In the genomic region with DNA sequence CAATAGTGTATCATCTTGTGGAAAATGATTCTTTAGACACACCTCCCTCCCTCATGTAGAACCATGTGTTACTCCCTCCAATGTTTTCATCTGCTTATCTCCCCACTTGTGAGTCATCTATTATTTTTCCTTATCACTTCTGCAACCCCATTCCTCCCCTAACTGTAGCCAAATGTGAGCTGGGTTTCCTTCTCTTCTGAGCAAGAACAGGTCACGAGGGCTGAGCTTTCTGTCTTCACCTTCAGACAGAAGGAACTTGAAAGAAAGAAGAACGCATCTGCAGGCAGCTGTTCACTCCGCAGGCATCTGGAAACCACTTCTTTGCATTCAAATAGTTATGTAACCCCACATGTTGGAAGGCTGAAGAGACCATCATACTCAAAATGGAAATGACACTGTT, we compare ENCODE assay signal across 17 cellular contexts. TPM values are rescaled to one million over a fixed set of nuclear protein-coding genes. Genes with fewer than 3 reads are reported as not detected.
DNase-seq lines count a peak whose midpoint lies in the region; ATAC-seq, FAIRE-seq and TF ChIP-seq lines count a peak whose summit lies in the region.
"Had no signal": no experiment of that assay in that cellular context is flagged by ENCODE, and none has a peak within 500 bp of the region (broad histone marks: within the 10 kb centered on the region; RNA-seq: fewer than 3 reads in every experiment).

No MANE protein-coding gene starts in this region.

- 33% methylated on average over 3 of the region's 3 CpGs for WGBS in right cardiac atrium
- WGBS in GM12878 (ENCODE audit: insufficient coverage, insufficient replicate concordance, low lambda C conversion rate, missing lambda C conversion rate): 12% methylated on average over 3 of the region's 3 CpGs

- H3K9me3 ChIP-seq in right cardiac atrium (ENCODE audit: control insufficient read depth, low read length) (no peaks in the 10 kb centered on the region), right atrium auricular region (peaks cover 0 to 8% of the 10 kb centered on the region in 2 donors), GM12878 (replicated peaks; ENCODE audit: control insufficient read depth, insufficient read depth, low read length) (no peaks in the 10 kb centered on the region; the same call in 2 of the 3 replicates), left lung (no peaks in the 10 kb centered on the region)
- H3K9me3 ChIP-seq: pancreas had no signal

- intact Hi-C loops in right cardiac atrium (cut with DNase I) (no loop called here), GM12878 (cut with micrococcal nuclease; ENCODE audit: unreplicated experiment) (no loop called here), left lung (cut with DNase I) (no loop called here)

- no TSS peak for BruUV-seq in GM12878 (replicated peaks; lab: Mats Ljungman, UMichigan)

- in situ Hi-C loops in GM12878 (cut with MboI): no loop called here

- H3K36me3 ChIP-seq in right atrium auricular region (no peaks in the 10 kb centered on the region), GM12878 (ENCODE audit: control insufficient read depth in 2 of 2, insufficient read depth in 2 of 2, low read length in 1 of 2) (no peaks in the 10 kb centered on the region), left lung (no peaks in the 10 kb centered on the region)
- H3K36me3 ChIP-seq: pancreas had no signal

- SMC1A ChIA-PET in GM12878 (lab: Charles Lee; ENCODE audit: uncharacterized antibody, unreplicated experiment): interaction anchor here (0.7 kb wide), 1 partner anchor 92 kb away, joined by 3 read pairs; no protein-coding TSS in a partner anchor

- H3K4me1 ChIP-seq in right cardiac atrium (ENCODE audit: control insufficient read depth, insufficient read depth, low read length): no peaks in the 10 kb centered on the region
- H3K4me1 ChIP-seq in right atrium auricular region: no peaks in the 10 kb centered on the region
- H3K4me1 ChIP-seq in GM12878 (ENCODE audit: control insufficient read depth, insufficient read depth, low read length): no peaks in the 10 kb centered on the region
- no peaks in the 10 kb centered on the region for H3K4me1 ChIP-seq in left lung
- H3K4me1 ChIP-seq: pancreas had no signal

- no peaks in the 10 kb centered on the region for H3K79me2 ChIP-seq in GM12878 (ENCODE audit: control insufficient read depth, insufficient read depth, low read length)

- DNase-seq in right cardiac atrium (no peak), right atrium auricular region (ENCODE audit: low spot score) (no peak), MV-4-11 (lab: John Stamatoyannopoulos, UW) (peak; percentile 67), GM12878 (ENCODE audit: low read depth, low spot score) (no peak), NCI-H128 (lab: John Stamatoyannopoulos, UW; ENCODE audit: unreplicated experiment) (no peak), SW480 (ENCODE audit: low spot score) (no peak), left lung (no peak)
- DNase-seq: ACHN; activated CD4-positive, alpha-beta T cell treated with anti-CD3 and anti-CD28 coated beads, Interleukin-2, amount 50 U/mL, for 4 hours; Calu3; effector CD4-positive, alpha-beta T cell; islet precursor cell; NCI-H2107; pancreas had no signal

- ATAC-seq in right cardiac atrium: peak; percentile 43 to 70
- ATAC-seq in GM12878: peak; percentile 17; the same call in 1 of the 3 replicates
- ATAC-seq in HG03520 (IDR thresholded peaks at IDR 0.05; ENCODE audit: unreplicated experiment): no peak
- ATAC-seq in left lung: no peak
- ATAC-seq: activated T-helper 17 cell treated with anti-CD3 and anti-CD28 coated beads, Interleukin-2, amount 50 U/mL, for 72 hours; pancreas had no signal

- H4K20me1 ChIP-seq in GM12878 (ENCODE audit: control insufficient read depth, insufficient read depth): no peaks in the 10 kb centered on the region

- TF ChIP-seq CTCF in right atrium auricular region (IDR thresholded peaks at IDR 0.05): no peak
- no peak for TF ChIP-seq CTCF in GM12878 (IDR thresholded peaks at IDR 0.05 in 2 of 3, conservative IDR thresholded peaks at IDR 0.05 in 1 of 3; ENCODE audit: control insufficient read depth in 2 of 3, extremely low read depth in 1 of 3, insufficient read depth in 1 of 3, low read depth in 3 of 3, low read length in 3 of 3)
- TF ChIP-seq CTCF in left lung (IDR thresholded peaks at IDR 0.05): no peak

- POLR2A ChIA-PET in GM12878 (lab: Charles Lee): no interaction called here

- RAD21 ChIA-PET in GM12878 (lab: Charles Lee; ENCODE audit: unreplicated experiment): no interaction called here

- no peak overlapping the region for H3K4me2 ChIP-seq in GM12878 (ENCODE audit: control insufficient read depth, insufficient read depth)

- TF ChIP-seq POLR2A in GM12878 (IDR thresholded peaks at IDR 0.05; ENCODE audit: low read depth, low read length): no peak

- no peak overlapping the region for H3K9ac ChIP-seq in GM12878 (ENCODE audit: control insufficient read depth, insufficient read depth, low read length)

- FAIRE-seq in GM12878 (lab: Jason Lieb, UNC): no peak

- TF ChIP-seq RAD21 in GM12878 (IDR thresholded peaks at IDR 0.05; ENCODE audit: insufficient read depth, low read depth, low read length): no peak

- H3K27ac ChIP-seq in right cardiac atrium (ENCODE audit: low read length): no peak overlapping the region
- H3K27ac ChIP-seq in right atrium auricular region: no peak overlapping the region
- H3K27ac ChIP-seq in GM12878 (ENCODE audit: control insufficient read depth, insufficient read depth): no peak overlapping the region
- H3K27ac ChIP-seq in left lung: no peak overlapping the region
- H3K27ac ChIP-seq: pancreas had no signal

- no peak for TF ChIP-seq EP300 in GM12878 (IDR thresholded peaks at IDR 0.05; ENCODE audit: borderline replicate concordance in 1 of 2, control insufficient read depth in 1 of 2, low read depth in 2 of 2, low read length in 2 of 2)

- CTCF ChIA-PET in GM12878 (lab: Yijun Ruan, JAX): no interaction called here

- H3K4me3 ChIP-seq in right cardiac atrium (ENCODE audit: low read length) (no peak overlapping the region), right atrium auricular region (no peak overlapping the region), GM12878 (no peak overlapping the region), left lung (no peak overlapping the region)
- H3K4me3 ChIP-seq: pancreas had no signal

- H3K27me3 ChIP-seq in right cardiac atrium (ENCODE audit: control insufficient read depth, insufficient read depth) (no peaks in the 10 kb centered on the region), right atrium auricular region (no peaks in the 10 kb centered on the region), GM12878 (replicated peaks in 1 of 2; ENCODE audit: control insufficient read depth in 2 of 2, insufficient read depth in 2 of 2, low read length in 1 of 2) (no peaks in the 10 kb centered on the region), left lung (no peaks in the 10 kb centered on the region)
- H3K27me3 ChIP-seq: pancreas had no signal

- no peak overlapping the region for H2AFZ ChIP-seq in GM12878 (ENCODE audit: control insufficient read depth, low read depth, low read length)

TF ChIP-seq in GM12878, 131 proteins besides CTCF, POLR2A, EP300 and RAD21 (continues in another document):
- TF ChIP-seq SMAD5 (IDR thresholded peaks at IDR 0.05; ENCODE audit: low read depth) (no peak), CEBPB (IDR thresholded peaks at IDR 0.05; ENCODE audit: borderline replicate concordance in 1 of 2, low read depth in 2 of 2, low read length in 2 of 2) (no peak), IRF5 (IDR thresholded peaks at IDR 0.05; ENCODE audit: borderline replicate concordance) (no peak), SRF (IDR thresholded peaks at IDR 0.05; ENCODE audit: low read depth in 2 of 2, low read length in 2 of 2) (no peak)
- TF ChIP-seq, protein P1, sequence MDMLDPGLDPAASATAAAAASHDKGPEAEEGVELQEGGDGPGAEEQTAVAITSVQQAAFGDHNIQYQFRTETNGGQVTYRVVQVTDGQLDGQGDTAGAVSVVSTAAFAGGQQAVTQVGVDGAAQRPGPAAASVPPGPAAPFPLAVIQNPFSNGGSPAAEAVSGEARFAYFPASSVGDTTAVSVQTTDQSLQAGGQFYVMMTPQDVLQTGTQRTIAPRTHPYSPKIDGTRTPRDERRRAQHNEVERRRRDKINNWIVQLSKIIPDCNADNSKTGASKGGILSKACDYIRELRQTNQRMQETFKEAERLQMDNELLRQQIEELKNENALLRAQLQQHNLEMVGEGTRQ (IDR thresholded peaks at IDR 0.05; ENCODE audit: borderline replicate concordance, low read depth, low read length): no peak

RNA-seq across cellular contexts. Expression of gene PPP1R2C, which starts 1.8 kb away (rescaled TPM):
- total RNA-seq in right cardiac atrium (not detected), right atrium auricular region (not detected), GM12878 (2014; rRNA removed) (not detected in 2 replicates), GM12878 (2014; rRNA removed; fragmentation: Illumina TruSeq; extraction: Trizol) (not detected in 2 replicates), GM12878 (2021) (not detected in 2 replicates), left lung (not detected)
- polyA plus RNA-seq in right cardiac atrium (not detected), GM12878 (2011; rRNA removed) (not detected in 2 replicates), GM12878 (2014; fragmentation: Illumina TruSeq; extraction: Trizol) (not detected in 2 replicates), GM12878 (2014; fragmentation: Nextera tagmentation; extraction: Ambion mirVana) (not detected), GM12878 (2014; rRNA removed) (not detected in 2 replicates), GM12878 (2016; fragmentation: Nextera tagmentation; extraction: Ambion mirVana) (not detected)
- not detected in 2 replicates for total RNA-seq in GM12878 (2013; cell fraction: nucleolus; rRNA removed)
- polyA plus RNA-seq in GM12878 (2011; ENCODE audit: low read depth): not detected
- polyA plus RNA-seq in GM12878 (2011; cell fraction: cytosol; rRNA removed): not detected in 2 replicates
- polyA plus RNA-seq in GM12878 (2011; cell fraction: nucleus; rRNA removed): not detected in 2 replicates
- polyA plus RNA-seq in GM12878 (2012): not detected in 2 replicates
- not detected in 2 replicates for polyA minus RNA-seq in GM12878 (2011; rRNA and poly(A)+ RNA removed)
- not detected in 2 replicates for polyA minus RNA-seq in GM12878 (2011; cell fraction: cytosol; rRNA and poly(A)+ RNA removed)
- not detected in 2 replicates for polyA minus RNA-seq in GM12878 (2011; cell fraction: nucleus; rRNA and poly(A)+ RNA removed)
- total RNA-seq: activated T-helper 17 cell treated with anti-CD3 and anti-CD28 coated beads, Interleukin-2, amount 50 U/mL, for 72 hours; Calu3; pancreas; T-helper 2 cell treated with Interferon-gamma antibody and Interleukin-4, amounts not matched to agents 100 ng/mL and 5 ng/mL, for 36 hours had no signal
- polyA plus RNA-seq: pancreas had no signal

Comparison
In these comparisons a context has a peak if more than half of its experiments do, and no peak if none do; other contexts are left out.
1. ATAC-seq: peak in right cardiac atrium (2 of 2) and GM12878 (single experiment); none in HG03520 (single experiment) and left lung (single experiment).